ENCODE assay signal across 8 cellular contexts in genomic region chr5:137344723-137345322, GRCh38.
DNase-seq lines count a peak whose midpoint lies in the region; ATAC-seq and TF ChIP-seq lines count a peak whose summit lies in the region.

No MANE protein-coding gene starts in this region.

- ATAC-seq in GM21390 (IDR thresholded peaks at IDR 0.05; ENCODE audit: unreplicated experiment), result peak; percentile 48
- no peak for ATAC-seq in esophagus mucosa
- no peak for ATAC-seq in activated T-helper 17 cell treated with anti-CD3 and anti-CD28 coated beads, Interleukin-2, amount 50 U/mL, for 72 hours (replicated peaks)

- peaks cover 0 to 3% of the 10 kb centered on the region in 2 experiments for H3K27me3 ChIP-seq in mesenchymal stem cell (ENCODE audit: control insufficient read depth in 1 of 2, insufficient read depth in 1 of 2, low read length in 2 of 2)

- peak; percentile 12 for DNase-seq in COLO829 (ENCODE audit: low spot score)
- DNase-seq in NOMO-1 treated with DMSO at 0.1 percent for 48 hours (lab: John Stamatoyannopoulos, UW; ENCODE audit: unreplicated experiment), result peak; percentile 27
- DNase-seq in chondrocyte (ENCODE audit: low spot score), result no peak
- DNase-seq in mesenchymal stem cell, result peak; percentile 5
- DNase-seq in Ammon's horn (ENCODE audit: low spot score), result no peak

- H3K79me1 ChIP-seq in mesenchymal stem cell (replicated peaks; ENCODE audit: low read length, poor library complexity, severe bottlenecking), result no peaks in the 10 kb centered on the region

- H3K27ac ChIP-seq in mesenchymal stem cell (ENCODE audit: low read length, poor library complexity, severe bottlenecking), result no peak overlapping the region

- H3K9me3 ChIP-seq in mesenchymal stem cell (ENCODE audit: control insufficient read depth, low read length), result no peaks in the 10 kb centered on the region

- no peak overlapping the region for H4K8ac ChIP-seq in mesenchymal stem cell (ENCODE audit: low read length)

- H3K18ac ChIP-seq in mesenchymal stem cell (ENCODE audit: low read depth in 1 of 2, low read length in 2 of 2), result no peak overlapping the region

- peaks cover 0 to 7% of the 10 kb centered on the region in 2 experiments for H3K36me3 ChIP-seq in mesenchymal stem cell (ENCODE audit: control insufficient read depth in 1 of 2, insufficient read depth in 2 of 2, low read depth in 1 of 2, low read length in 2 of 2)

- no peak overlapping the region for H3K23ac ChIP-seq in mesenchymal stem cell (ENCODE audit: low read length in 2 of 2)

- H2AFZ ChIP-seq in mesenchymal stem cell (ENCODE audit: low read depth, low read length), result no peak overlapping the region

- no peak overlapping the region for H2BK5ac ChIP-seq in mesenchymal stem cell (ENCODE audit: low read depth, low read length, poor library complexity, severe bottlenecking)

- no peak overlapping the region for H4K91ac ChIP-seq in mesenchymal stem cell (ENCODE audit: low read length)

- H3K27ac Mint-ChIP-seq in chondrocyte (ENCODE audit: unreplicated experiment), result no peak overlapping the region
- no peak overlapping the region for H3K27ac Mint-ChIP-seq in activated T-helper 17 cell treated with anti-CD3 and anti-CD28 coated beads, Interleukin-2, amount 50 U/mL, for 72 hours

- H2AK5ac ChIP-seq in mesenchymal stem cell (ENCODE audit: low read length, severe bottlenecking), result no peak overlapping the region

- peak; percentile 83 for TF ChIP-seq CTCF in chondrocyte (IDR thresholded peaks at IDR 0.05)

- peaks cover 2% of the 10 kb centered on the region for H3K4me1 ChIP-seq in mesenchymal stem cell (ENCODE audit: control insufficient read depth, insufficient read depth, low read depth, low read length)

- no peak overlapping the region for H2BK12ac ChIP-seq in mesenchymal stem cell (ENCODE audit: low read length in 2 of 2)

- H3K4ac ChIP-seq in mesenchymal stem cell (ENCODE audit: low read depth in 1 of 2, low read length in 2 of 2), result no peak overlapping the region

- no peak overlapping the region for H2BK120ac ChIP-seq in mesenchymal stem cell (ENCODE audit: low read depth, low read length)

- H3K27me3 Mint-ChIP-seq in chondrocyte (ENCODE audit: low read depth), result no peaks in the 10 kb centered on the region
- peaks cover 13% of the 10 kb centered on the region for H3K27me3 Mint-ChIP-seq in activated T-helper 17 cell treated with anti-CD3 and anti-CD28 coated beads, Interleukin-2, amount 50 U/mL, for 72 hours

- no peak overlapping the region for H3K4me3 Mint-ChIP-seq in chondrocyte (ENCODE audit: unreplicated experiment)
- H3K4me3 Mint-ChIP-seq in activated T-helper 17 cell treated with anti-CD3 and anti-CD28 coated beads, Interleukin-2, amount 50 U/mL, for 72 hours, result no peak overlapping the region

- no peaks in the 10 kb centered on the region for H3K9me3 Mint-ChIP-seq in chondrocyte (ENCODE audit: low read depth)
- no peaks in the 10 kb centered on the region for H3K9me3 Mint-ChIP-seq in activated T-helper 17 cell treated with anti-CD3 and anti-CD28 coated beads, Interleukin-2, amount 50 U/mL, for 72 hours

- H3K4me3 ChIP-seq in mesenchymal stem cell (ENCODE audit: insufficient read depth in 1 of 2, low read depth in 1 of 2, low read length in 2 of 2), result no peak overlapping the region

- no peak overlapping the region for H3K9ac ChIP-seq in mesenchymal stem cell (ENCODE audit: low read length)

- H3K4me2 ChIP-seq in mesenchymal stem cell (ENCODE audit: low read length, poor library complexity, severe bottlenecking), result no peak overlapping the region

- no peak overlapping the region for H3K14ac ChIP-seq in mesenchymal stem cell (ENCODE audit: low read length in 2 of 2)

- WGBS in mesenchymal stem cell, result 0% methylated on average over 1 of the region's 6 CpGs

- no peak overlapping the region for H2BK15ac ChIP-seq in mesenchymal stem cell (ENCODE audit: low read depth, poor library complexity, severe bottlenecking)

- H3K36me3 Mint-ChIP-seq in chondrocyte (ENCODE audit: low read depth), result no peaks in the 10 kb centered on the region
- H3K36me3 Mint-ChIP-seq in activated T-helper 17 cell treated with anti-CD3 and anti-CD28 coated beads, Interleukin-2, amount 50 U/mL, for 72 hours (ENCODE audit: low read depth), result no peaks in the 10 kb centered on the region

- H3K4me1 Mint-ChIP-seq in chondrocyte (ENCODE audit: low read depth), result peaks cover 11% of the 10 kb centered on the region
- H3K4me1 Mint-ChIP-seq in activated T-helper 17 cell treated with anti-CD3 and anti-CD28 coated beads, Interleukin-2, amount 50 U/mL, for 72 hours, result no peaks in the 10 kb centered on the region

Comparison
In these comparisons a context has a peak if more than half of its experiments do, and no peak if none do; other contexts are left out.
1. DNase-seq: peak in COLO829 (single experiment), NOMO-1 treated with DMSO at 0.1 percent for 48 hours (single experiment) and mesenchymal stem cell (single experiment); none in chondrocyte (single experiment) and Ammon's horn (single experiment).